In the genomic region with DNA sequence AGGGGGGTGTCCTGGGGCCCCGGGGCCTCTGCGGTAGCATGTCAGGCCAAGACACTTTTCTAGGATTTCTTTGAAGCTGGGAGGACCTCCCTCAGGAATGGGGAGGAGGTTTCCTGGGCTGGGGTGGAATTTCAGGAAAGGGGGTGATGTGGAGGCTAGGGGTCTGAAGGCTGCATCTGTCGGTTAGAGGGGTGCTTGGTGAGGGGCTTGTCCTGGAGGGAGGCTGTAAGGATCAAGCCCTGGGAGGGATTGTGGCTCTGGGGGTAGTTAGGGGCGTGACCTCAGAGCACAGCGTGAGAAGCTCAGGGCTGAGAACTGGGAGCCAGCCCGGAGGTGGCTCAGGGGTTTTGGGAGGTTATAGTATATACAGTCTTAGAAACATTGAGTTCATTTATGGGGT, we compare ENCODE assay signal across 1 cellular context.
TF ChIP-seq lines count a peak whose summit lies in the region.

No MANE protein-coding gene starts in this region.

TF ChIP-seq in GM23338, 12 proteins besides CTCF, POLR2A, EP300 and RAD21 (continued from another document):
- TF ChIP-seq CREB1 (CRISPR knock-in tag; IDR thresholded peaks at IDR 0.05; ENCODE audit: low read depth) (no peak), STAT1 (IDR thresholded peaks at IDR 0.05; ENCODE audit: unreplicated experiment) (no peak), EZH2phosphoT487 (IDR thresholded peaks at IDR 0.05; ENCODE audit: unreplicated experiment) (no peak), ZNF331 (CRISPR knock-in tag; IDR thresholded peaks at IDR 0.05; ENCODE audit: low read depth) (no peak), JUNB (IDR thresholded peaks at IDR 0.05; ENCODE audit: unreplicated experiment) (no peak), EZH2 (IDR thresholded peaks at IDR 0.05; ENCODE audit: low read depth, unreplicated experiment) (no peak)
- TF ChIP-seq, protein P1, sequence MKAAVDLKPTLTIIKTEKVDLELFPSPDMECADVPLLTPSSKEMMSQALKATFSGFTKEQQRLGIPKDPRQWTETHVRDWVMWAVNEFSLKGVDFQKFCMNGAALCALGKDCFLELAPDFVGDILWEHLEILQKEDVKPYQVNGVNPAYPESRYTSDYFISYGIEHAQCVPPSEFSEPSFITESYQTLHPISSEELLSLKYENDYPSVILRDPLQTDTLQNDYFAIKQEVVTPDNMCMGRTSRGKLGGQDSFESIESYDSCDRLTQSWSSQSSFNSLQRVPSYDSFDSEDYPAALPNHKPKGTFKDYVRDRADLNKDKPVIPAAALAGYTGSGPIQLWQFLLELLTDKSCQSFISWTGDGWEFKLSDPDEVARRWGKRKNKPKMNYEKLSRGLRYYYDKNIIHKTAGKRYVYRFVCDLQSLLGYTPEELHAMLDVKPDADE (IDR thresholded peaks at IDR 0.05): no peak
- TF ChIP-seq, protein P2, sequence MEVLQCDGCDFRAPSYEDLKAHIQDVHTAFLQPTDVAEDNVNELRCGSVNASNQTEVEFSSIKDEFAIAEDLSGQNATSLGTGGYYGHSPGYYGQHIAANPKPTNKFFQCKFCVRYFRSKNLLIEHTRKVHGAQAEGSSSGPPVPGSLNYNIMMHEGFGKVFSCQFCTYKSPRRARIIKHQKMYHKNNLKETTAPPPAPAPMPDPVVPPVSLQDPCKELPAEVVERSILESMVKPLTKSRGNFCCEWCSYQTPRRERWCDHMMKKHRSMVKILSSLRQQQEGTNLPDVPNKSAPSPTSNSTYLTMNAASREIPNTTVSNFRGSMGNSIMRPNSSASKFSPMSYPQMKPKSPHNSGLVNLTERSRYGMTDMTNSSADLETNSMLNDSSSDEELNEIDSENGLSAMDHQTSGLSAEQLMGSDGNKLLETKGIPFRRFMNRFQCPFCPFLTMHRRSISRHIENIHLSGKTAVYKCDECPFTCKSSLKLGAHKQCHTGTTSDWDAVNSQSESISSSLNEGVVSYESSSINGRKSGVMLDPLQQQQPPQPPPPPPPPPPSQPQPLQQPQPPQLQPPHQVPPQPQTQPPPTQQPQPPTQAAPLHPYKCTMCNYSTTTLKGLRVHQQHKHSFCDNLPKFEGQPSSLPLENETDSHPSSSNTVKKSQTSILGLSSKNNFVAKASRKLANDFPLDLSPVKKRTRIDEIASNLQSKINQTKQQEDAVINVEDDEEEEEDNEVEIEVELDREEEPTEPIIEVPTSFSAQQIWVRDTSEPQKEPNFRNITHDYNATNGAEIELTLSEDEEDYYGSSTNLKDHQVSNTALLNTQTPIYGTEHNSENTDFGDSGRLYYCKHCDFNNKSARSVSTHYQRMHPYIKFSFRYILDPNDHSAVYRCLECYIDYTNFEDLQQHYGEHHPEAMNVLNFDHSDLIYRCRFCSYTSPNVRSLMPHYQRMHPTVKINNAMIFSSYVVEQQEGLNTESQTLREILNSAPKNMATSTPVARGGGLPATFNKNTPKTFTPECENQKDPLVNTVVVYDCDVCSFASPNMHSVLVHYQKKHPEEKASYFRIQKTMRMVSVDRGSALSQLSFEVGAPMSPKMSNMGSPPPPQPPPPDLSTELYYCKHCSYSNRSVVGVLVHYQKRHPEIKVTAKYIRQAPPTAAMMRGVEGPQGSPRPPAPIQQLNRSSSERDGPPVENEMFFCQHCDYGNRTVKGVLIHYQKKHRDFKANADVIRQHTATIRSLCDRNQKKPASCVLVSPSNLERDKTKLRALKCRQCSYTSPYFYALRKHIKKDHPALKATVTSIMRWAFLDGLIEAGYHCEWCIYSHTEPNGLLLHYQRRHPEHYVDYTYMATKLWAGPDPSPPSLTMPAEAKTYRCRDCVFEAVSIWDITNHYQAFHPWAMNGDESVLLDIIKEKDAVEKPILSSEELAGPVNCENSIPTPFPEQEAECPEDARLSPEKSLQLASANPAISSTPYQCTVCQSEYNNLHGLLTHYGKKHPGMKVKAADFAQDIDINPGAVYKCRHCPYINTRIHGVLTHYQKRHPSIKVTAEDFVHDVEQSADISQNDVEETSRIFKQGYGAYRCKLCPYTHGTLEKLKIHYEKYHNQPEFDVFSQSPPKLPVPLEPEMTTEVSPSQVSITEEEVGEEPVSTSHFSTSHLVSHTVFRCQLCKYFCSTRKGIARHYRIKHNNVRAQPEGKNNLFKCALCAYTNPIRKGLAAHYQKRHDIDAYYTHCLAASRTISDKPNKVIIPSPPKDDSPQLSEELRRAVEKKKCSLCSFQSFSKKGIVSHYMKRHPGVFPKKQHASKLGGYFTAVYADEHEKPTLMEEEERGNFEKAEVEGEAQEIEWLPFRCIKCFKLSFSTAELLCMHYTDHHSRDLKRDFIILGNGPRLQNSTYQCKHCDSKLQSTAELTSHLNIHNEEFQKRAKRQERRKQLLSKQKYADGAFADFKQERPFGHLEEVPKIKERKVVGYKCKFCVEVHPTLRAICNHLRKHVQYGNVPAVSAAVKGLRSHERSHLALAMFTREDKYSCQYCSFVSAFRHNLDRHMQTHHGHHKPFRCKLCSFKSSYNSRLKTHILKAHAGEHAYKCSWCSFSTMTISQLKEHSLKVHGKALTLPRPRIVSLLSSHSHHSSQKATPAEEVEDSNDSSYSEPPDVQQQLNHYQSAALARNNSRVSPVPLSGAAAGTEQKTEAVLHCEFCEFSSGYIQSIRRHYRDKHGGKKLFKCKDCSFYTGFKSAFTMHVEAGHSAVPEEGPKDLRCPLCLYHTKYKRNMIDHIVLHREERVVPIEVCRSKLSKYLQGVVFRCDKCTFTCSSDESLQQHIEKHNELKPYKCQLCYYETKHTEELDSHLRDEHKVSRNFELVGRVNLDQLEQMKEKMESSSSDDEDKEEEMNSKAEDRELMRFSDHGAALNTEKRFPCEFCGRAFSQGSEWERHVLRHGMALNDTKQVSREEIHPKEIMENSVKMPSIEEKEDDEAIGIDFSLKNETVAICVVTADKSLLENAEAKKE (CRISPR knock-in tag; IDR thresholded peaks at IDR 0.05): no peak
TF ChIP-seq in GM23338: peak in this region for 0.
